ENCODE assay signal across 32 cellular contexts in genomic region chr17:82432017-82432416, GRCh38.
"Had no signal": no experiment of that assay in that cellular context is flagged by ENCODE, and none has a peak within 500 bp of the region (broad histone marks: within the 10 kb centered on the region; RNA-seq: fewer than 3 reads in every experiment).

No MANE protein-coding gene starts in this region.

- H3K36me3 ChIP-seq: thyroid gland had no signal

- H3K4me3 ChIP-seq: gastrocnemius medialis, psoas muscle, sigmoid colon, stomach, thyroid gland, upper lobe of right lung had no signal

- H3K27me3 ChIP-seq: gastrocnemius medialis, sigmoid colon, stomach, thyroid gland, upper lobe of right lung had no signal

- DNase-seq: activated CD4-positive, alpha-beta memory T cell treated with anti-CD3 and anti-CD28 coated beads, Interleukin-2, amount 10 ng/mL, durations not matched to agents 7 days and 5 days; activated CD4-positive, alpha-beta T cell treated with anti-CD3 and anti-CD28 coated beads, Interleukin-2, amount 10 ng/mL, durations not matched to agents 7 days and 5 days; activated CD4-positive, CD25-positive, alpha-beta regulatory T cell treated with anti-CD3 and anti-CD28 coated beads, Interleukin-2, amount 50 U/mL, for 72 hours; activated CD8-positive, alpha-beta memory T cell treated with anti-CD3 and anti-CD28 coated beads, Interleukin-2, amount 50 U/mL, for 48 hours; activated T-cell treated with anti-CD3 and anti-CD28 coated beads, Interleukin-2, amount 50 U/mL, for 4 hours; dermis blood vessel endothelial cell; effector CD8-positive, alpha-beta T cell; gastrocnemius medialis; glutamatergic neuron; islet precursor cell; left cardiac atrium; left ventricle myocardium superior; occipital lobe; psoas muscle; sigmoid colon; small intestine; stimulated activated CD4-positive, alpha-beta T cell treated with anti-CD3 and anti-CD28 coated beads, Interleukin-4, amount 100 ng/mL, for 4 hours; stimulated activated CD8-positive, alpha-beta memory T cell treated with anti-CD3 and anti-CD28 coated beads, Interleukin-4, amount 100 ng/mL, for 48 hours; stimulated activated naive B cell treated with anti-CD40 and anti-IgM and Interleukin-4, amounts not matched to agents 10 μg/mL and 1 μg/mL and 100 μg/mL, for 72 hours; stomach; T-helper 9 cell; thyroid gland; upper lobe of right lung had no signal

- H3K27ac ChIP-seq: gastrocnemius medialis, parathyroid adenoma, psoas muscle, sigmoid colon, stomach, thyroid gland, upper lobe of right lung, VCaP had no signal

- H3K9me3 Mint-ChIP-seq: activated CD4-positive, alpha-beta memory T cell treated with anti-CD3 and anti-CD28 coated beads, Interleukin-2, amount 10 ng/mL, durations not matched to agents 7 days and 5 days; activated CD4-positive, alpha-beta T cell treated with anti-CD3 and anti-CD28 coated beads, Interleukin-2, amount 10 ng/mL, durations not matched to agents 7 days and 5 days; activated naive CD4-positive, alpha-beta T cell treated with anti-CD3 and anti-CD28 coated beads, Interleukin-2, amount 50 U/mL, for 24 hours; activated T-cell treated with anti-CD3 and anti-CD28 coated beads, Interleukin-2, amount 50 U/mL, for 4 hours; activated T-helper 2 cell treated with anti-CD3 and anti-CD28 coated beads, Interferon-gamma antibody, Interleukin-2, Interleukin-4, amounts not matched to agents 10 μg/mL and 5 μg/mL and 100 μg/mL, durations not matched to agents 14 hours and 24 hours and 36 hours; central memory CD8-positive, alpha-beta T cell; stimulated activated naive B cell treated with anti-CD40 and anti-IgM and Interleukin-4, amounts not matched to agents 10 μg/mL and 1 μg/mL and 100 μg/mL, for 72 hours; T-helper 1 cell treated with Interleukin-12 subunit alpha and Interleukin-12 subunit beta and Interleukin-4 antibody, amounts not matched to agents 30 μg/mL and 1 μg/mL, for 36 hours had no signal

- H3K4me1 Mint-ChIP-seq: neural crest cell had no signal

- H3K9me3 ChIP-seq: gastrocnemius medialis, psoas muscle, sigmoid colon, stomach, thyroid gland, upper lobe of right lung had no signal

- FAIRE-seq: bronchial epithelial cell, small intestine, TTC549 had no signal

- H3K27me3 Mint-ChIP-seq: activated CD4-positive, alpha-beta memory T cell treated with anti-CD3 and anti-CD28 coated beads, Interleukin-2, amount 10 ng/mL, durations not matched to agents 7 days and 5 days; activated CD4-positive, alpha-beta T cell treated with anti-CD3 and anti-CD28 coated beads, Interleukin-2, amount 10 ng/mL, durations not matched to agents 7 days and 5 days; activated naive CD4-positive, alpha-beta T cell treated with anti-CD3 and anti-CD28 coated beads, Interleukin-2, amount 50 U/mL, for 24 hours; central memory CD8-positive, alpha-beta T cell; stimulated activated naive B cell treated with anti-CD40 and anti-IgM and Interleukin-4, amounts not matched to agents 10 μg/mL and 1 μg/mL and 100 μg/mL, for 72 hours had no signal

- H3K4me3 Mint-ChIP-seq: activated CD4-positive, alpha-beta memory T cell treated with anti-CD3 and anti-CD28 coated beads, Interleukin-2, amount 10 ng/mL, durations not matched to agents 7 days and 5 days; activated CD4-positive, alpha-beta T cell treated with anti-CD3 and anti-CD28 coated beads, Interleukin-2, amount 10 ng/mL, durations not matched to agents 7 days and 5 days; activated naive CD4-positive, alpha-beta T cell treated with anti-CD3 and anti-CD28 coated beads, Interleukin-2, amount 50 U/mL, for 24 hours; activated T-cell treated with anti-CD3 and anti-CD28 coated beads, Interleukin-2, amount 50 U/mL, for 4 hours; central memory CD8-positive, alpha-beta T cell; neural crest cell; stimulated activated naive B cell treated with anti-CD40 and anti-IgM and Interleukin-4, amounts not matched to agents 10 μg/mL and 1 μg/mL and 100 μg/mL, for 72 hours; T-helper 1 cell treated with Interleukin-12 subunit alpha and Interleukin-12 subunit beta and Interleukin-4 antibody, amounts not matched to agents 30 μg/mL and 1 μg/mL, for 36 hours had no signal

- ATAC-seq: activated T-cell treated with anti-CD3 and anti-CD28 coated beads, Interleukin-2, amount 50 U/mL, for 4 hours; left cardiac atrium; left ventricle myocardium superior; psoas muscle; stimulated activated naive B cell treated with anti-CD40 and anti-IgM and Interleukin-4, amounts not matched to agents 10 μg/mL and 1 μg/mL and 100 μg/mL, for 72 hours; upper lobe of right lung had no signal

- H3K27ac Mint-ChIP-seq: activated CD4-positive, alpha-beta memory T cell treated with anti-CD3 and anti-CD28 coated beads, Interleukin-2, amount 10 ng/mL, durations not matched to agents 7 days and 5 days; activated naive CD4-positive, alpha-beta T cell treated with anti-CD3 and anti-CD28 coated beads, Interleukin-2, amount 50 U/mL, for 24 hours; activated T-helper 2 cell treated with anti-CD3 and anti-CD28 coated beads, Interferon-gamma antibody, Interleukin-2, Interleukin-4, amounts not matched to agents 10 μg/mL and 5 μg/mL and 100 μg/mL, durations not matched to agents 14 hours and 24 hours and 36 hours; T-helper 1 cell treated with Interleukin-12 subunit alpha and Interleukin-12 subunit beta and Interleukin-4 antibody, amounts not matched to agents 30 μg/mL and 1 μg/mL, for 36 hours had no signal
